ENCODE assay signal across 8 cellular contexts in the genomic region with DNA sequence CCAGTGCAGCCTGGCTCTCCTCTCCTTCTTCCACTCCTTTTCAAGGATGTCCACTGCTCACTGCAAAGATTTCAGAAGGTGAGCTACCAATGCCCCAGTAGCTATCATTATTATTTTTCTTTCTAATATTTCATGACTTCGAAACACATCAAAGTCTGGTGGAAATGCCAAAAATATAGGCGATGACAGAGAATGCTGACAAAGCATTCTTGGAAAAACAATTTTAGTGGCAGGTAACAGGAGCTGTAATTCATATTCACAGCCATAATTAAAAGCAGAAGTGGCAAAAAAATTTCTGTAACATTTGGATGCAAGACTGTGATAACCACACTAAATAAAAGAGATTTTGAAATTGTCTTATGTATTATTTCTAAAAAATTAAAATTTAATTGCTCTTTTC.
"Had no signal": no experiment of that assay in that cellular context is flagged by ENCODE, and none has a peak within 500 bp of the region (broad histone marks: within the 10 kb centered on the region; RNA-seq: fewer than 3 reads in every experiment).

No MANE protein-coding gene starts in this region.

- DNase-seq: GM23248, GOT3, H9, HCEC 1CT, KBM-7 had no signal

- H3K9ac ChIP-seq: GM23248, KMS-11 had no signal

- FAIRE-seq: H54, HTR-8/SVneo had no signal

- H3K27ac ChIP-seq: GM23248, KMS-11 had no signal

- H3K4me2 ChIP-seq: KMS-11 had no signal

- H2AFZ ChIP-seq: GM23248 had no signal

- H3K4me3 ChIP-seq: GM23248 had no signal
